ENCODE assay signal across 21 cellular contexts in the genomic region with DNA sequence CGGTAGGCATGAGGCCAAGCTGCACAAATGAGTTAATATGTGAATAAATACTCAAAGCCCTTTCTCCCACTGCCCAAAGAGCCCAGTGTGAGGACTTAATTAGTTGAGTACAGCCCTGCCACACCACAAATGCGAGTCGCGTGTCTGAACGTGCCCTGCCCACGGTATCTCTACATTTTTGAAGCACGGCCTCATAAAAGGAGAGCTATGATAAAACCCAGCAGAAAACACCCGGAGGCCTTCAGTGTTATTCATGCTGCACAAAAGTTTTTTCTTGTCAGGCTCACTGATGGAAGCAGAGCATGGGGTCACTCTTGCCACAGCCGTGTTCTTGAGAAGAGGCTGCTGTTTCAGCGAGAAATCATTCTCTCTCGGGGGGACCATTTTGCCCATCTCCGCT.
A peak's percentile ranks its signal among the peaks of the same experiment; 100 is the strongest.
DNase-seq lines count a peak whose midpoint lies in the region; ATAC-seq and TF ChIP-seq lines count a peak whose summit lies in the region.
"Had no signal": no experiment of that assay in that cellular context is flagged by ENCODE, and none has a peak within 500 bp of the region (broad histone marks: within the 10 kb centered on the region; RNA-seq: fewer than 3 reads in every experiment).

No MANE protein-coding gene starts in this region.

- intact Hi-C loops in CD4-positive, alpha-beta memory T cell (cut with micrococcal nuclease): no loop called here

- H3K27me3 ChIP-seq in brain microvascular endothelial cell (replicated peaks): no peaks in the 10 kb centered on the region
- H3K27me3 ChIP-seq in CD4-positive, alpha-beta memory T cell (ENCODE audit: insufficient read depth, low read length): no peaks in the 10 kb centered on the region
- H3K27me3 ChIP-seq: vagina had no signal

- DNase-seq in NCI-H1694 (lab: John Stamatoyannopoulos, UW) (peak; percentile 13), NCI-H1694 treated with DMSO at 0.1 percent for 48 hours (lab: John Stamatoyannopoulos, UW) (no peak), NCI-H1105 (lab: John Stamatoyannopoulos, UW) (peak; percentile 68), brain microvascular endothelial cell (peak; percentile 13), NCI-H146 (lab: John Stamatoyannopoulos, UW) (no peak)
- no peak for DNase-seq in CD4-positive, alpha-beta memory T cell
- DNase-seq: activated CD4-positive, CD25-positive, alpha-beta regulatory T cell; activated CD8-positive, alpha-beta memory T cell treated with anti-CD3 and anti-CD28 coated beads, Interleukin-2, amount 10 ng/mL, durations not matched to agents 7 days and 5 days; activated gamma-delta T cell; aorta; CD8-positive, alpha-beta T cell; GDM1; NCI-H2081 treated with DMSO at 0.1 percent for 48 hours; nephron progenitor cell; NK-92 treated with Interleukin-12 subunit alpha and Interleukin-12 subunit beta, amount 100 ng/mL, for 24 hours; Right ventricle myocardium superior; stimulated activated naive CD8-positive, alpha-beta T cell treated with anti-CD3 and anti-CD28 coated beads, Interleukin-15, amount 100 ng/mL, for 72 hours had no signal

- TF ChIP-seq CTCF in brain microvascular endothelial cell (IDR thresholded peaks at IDR 0.05; ENCODE audit: low read depth, low read length, missing control alignments): no peak

- no peaks in the 10 kb centered on the region for H3K36me3 Mint-ChIP-seq in CD4-positive, alpha-beta memory T cell
- H3K36me3 Mint-ChIP-seq: activated CD8-positive, alpha-beta memory T cell treated with anti-CD3 and anti-CD28 coated beads, Interleukin-2, amount 10 ng/mL, durations not matched to agents 7 days and 5 days; CD8-positive, alpha-beta T cell had no signal

- no peak for ATAC-seq in GM21360 (IDR thresholded peaks at IDR 0.05; ENCODE audit: unreplicated experiment)
- ATAC-seq: activated CD8-positive, alpha-beta memory T cell treated with anti-CD3 and anti-CD28 coated beads, Interleukin-2, amount 10 ng/mL, durations not matched to agents 7 days and 5 days; CD8-positive, alpha-beta T cell; stimulated activated naive CD8-positive, alpha-beta T cell treated with anti-CD3 and anti-CD28 coated beads, Interleukin-15, amount 100 ng/mL, for 72 hours had no signal

- H3K4me3 ChIP-seq in brain microvascular endothelial cell (ENCODE audit: low read depth, low read length): no peak overlapping the region
- H3K4me3 ChIP-seq in mesodermal cell (ENCODE audit: extremely low read depth, insufficient read depth, low read length, poor library complexity, severe bottlenecking): no peak overlapping the region
- no peak overlapping the region for H3K4me3 ChIP-seq in CD4-positive, alpha-beta memory T cell (ENCODE audit: low read length in 2 of 2)
- H3K4me3 ChIP-seq: coronary artery, vagina had no signal

- POLR2A ChIA-PET in CD4-positive, alpha-beta memory T cell (lab: Charles Lee; ENCODE audit: partially characterized antibody): no interaction called here

- peaks cover 31% of the 10 kb centered on the region for H3K4me1 ChIP-seq in mesodermal cell (ENCODE audit: control insufficient read depth, insufficient read depth, low read length, poor library complexity, severe bottlenecking)
- no peaks in the 10 kb centered on the region for H3K4me1 ChIP-seq in CD4-positive, alpha-beta memory T cell (ENCODE audit: insufficient read depth, low read length)

- H3K4me1 Mint-ChIP-seq in CD4-positive, alpha-beta memory T cell: no peaks in the 10 kb centered on the region
- H3K4me1 Mint-ChIP-seq: activated CD8-positive, alpha-beta memory T cell treated with anti-CD3 and anti-CD28 coated beads, Interleukin-2, amount 10 ng/mL, durations not matched to agents 7 days and 5 days; stimulated activated naive CD8-positive, alpha-beta T cell treated with anti-CD3 and anti-CD28 coated beads, Interleukin-15, amount 100 ng/mL, for 72 hours had no signal

- no peak overlapping the region for H3K27ac ChIP-seq in brain microvascular endothelial cell
- H3K27ac ChIP-seq in mesodermal cell (ENCODE audit: low read depth, low read length, severe bottlenecking): peak overlapping the region; percentile 52
- no peak overlapping the region for H3K27ac ChIP-seq in CD4-positive, alpha-beta memory T cell (ENCODE audit: low read depth, low read length)
- H3K27ac ChIP-seq: coronary artery, vagina had no signal

- in situ Hi-C loops in brain microvascular endothelial cell (cut with HindIII; ENCODE audit: low pct_ligation_motif_present, low sequenced_read_pairs): no loop called here

- CTCF ChIA-PET in CD4-positive, alpha-beta memory T cell (lab: Charles Lee; ENCODE audit: partially characterized antibody): no interaction called here

- H3K36me3 ChIP-seq in brain microvascular endothelial cell (replicated peaks): no peaks in the 10 kb centered on the region
- no peaks in the 10 kb centered on the region for H3K36me3 ChIP-seq in mesodermal cell (ENCODE audit: control insufficient read depth, insufficient read depth, low read length)
- no peaks in the 10 kb centered on the region for H3K36me3 ChIP-seq in CD4-positive, alpha-beta memory T cell (ENCODE audit: insufficient read depth, low read length)
- H3K36me3 ChIP-seq: vagina had no signal

- H3K4me3 Mint-ChIP-seq in CD4-positive, alpha-beta memory T cell: no peak overlapping the region
- H3K4me3 Mint-ChIP-seq: activated CD8-positive, alpha-beta memory T cell treated with anti-CD3 and anti-CD28 coated beads, Interleukin-2, amount 10 ng/mL, durations not matched to agents 7 days and 5 days; CD8-positive, alpha-beta T cell; nephron progenitor cell; stimulated activated naive CD8-positive, alpha-beta T cell treated with anti-CD3 and anti-CD28 coated beads, Interleukin-15, amount 100 ng/mL, for 72 hours had no signal

- H3K27ac Mint-ChIP-seq in CD4-positive, alpha-beta memory T cell: no peak overlapping the region
- H3K27ac Mint-ChIP-seq: activated CD8-positive, alpha-beta memory T cell treated with anti-CD3 and anti-CD28 coated beads, Interleukin-2, amount 10 ng/mL, durations not matched to agents 7 days and 5 days; CD8-positive, alpha-beta T cell; nephron progenitor cell had no signal

- H3K9me3 ChIP-seq in mesodermal cell (ENCODE audit: control insufficient read depth, low read length): no peaks in the 10 kb centered on the region
- H3K9me3 ChIP-seq in CD4-positive, alpha-beta memory T cell (ENCODE audit: control insufficient read depth in 1 of 2, low read length in 2 of 2): no peaks in the 10 kb centered on the region
- H3K9me3 ChIP-seq: vagina had no signal

- H3K27me3 Mint-ChIP-seq in CD4-positive, alpha-beta memory T cell: peaks cover 3 to 12% of the 10 kb centered on the region in 2 donors

- H3K9me3 Mint-ChIP-seq in CD4-positive, alpha-beta memory T cell: no peaks in the 10 kb centered on the region
- H3K9me3 Mint-ChIP-seq: CD8-positive, alpha-beta T cell; nephron progenitor cell; stimulated activated naive CD8-positive, alpha-beta T cell treated with anti-CD3 and anti-CD28 coated beads, Interleukin-15, amount 100 ng/mL, for 72 hours had no signal

- WGBS in mesodermal cell (ENCODE audit: insufficient coverage in 2 of 2), 2 experiments: 88 to 95% methylated on average over 11 to 12 of the region's 12 CpGs

Comparison
In these comparisons a context has a peak if more than half of its experiments do, and no peak if none do; other contexts are left out.
1. DNase-seq: peak in NCI-H1694 (single experiment), NCI-H1105 (single experiment) and brain microvascular endothelial cell (single experiment); none in NCI-H1694 treated with DMSO at 0.1 percent for 48 hours (single experiment), NCI-H146 (single experiment) and CD4-positive, alpha-beta memory T cell (0 of 5).